Comparison of ENCODE assay signal across 8 cellular contexts in the genomic region with DNA sequence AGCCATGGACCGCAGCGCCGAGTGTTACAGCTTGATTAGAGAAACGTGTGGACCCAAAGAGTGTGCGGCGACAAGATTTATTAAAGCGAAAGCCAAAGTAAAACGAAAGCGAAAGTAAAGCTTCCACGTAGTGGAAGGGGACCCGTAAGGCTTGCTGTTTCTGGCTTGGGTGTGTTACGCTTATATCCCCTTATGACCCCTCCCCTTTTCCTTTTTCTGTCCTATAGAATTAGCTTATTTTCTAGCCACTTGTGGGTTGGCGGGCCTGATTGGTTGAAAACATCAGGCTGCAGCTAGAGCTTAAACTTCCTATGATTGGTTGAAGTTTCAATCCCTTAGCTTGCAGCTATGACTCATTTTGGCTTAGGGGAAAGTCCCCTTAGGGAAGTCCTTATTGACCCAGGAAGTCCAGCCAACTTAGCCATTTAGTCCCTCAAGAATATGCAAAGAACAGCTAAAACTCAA.
DNase-seq lines count a peak whose midpoint lies in the region; ATAC-seq and TF ChIP-seq lines count a peak whose summit lies in the region.

No MANE protein-coding gene starts in this region.

- peak overlapping the region; percentile 27 for H3K4me3 ChIP-seq in WI38 (ENCODE audit: low read depth, low read length)

- ATAC-seq in GM19328 (IDR thresholded peaks at IDR 0.05; ENCODE audit: unreplicated experiment): no peak

- TF ChIP-seq CTCF in WI38 (IDR thresholded peaks at IDR 0.05; ENCODE audit: low read depth, low read length): no peak

- DNase-seq in A172 (ENCODE audit: low spot score) (peak; percentile 98), GM04504 (ENCODE audit: low read depth) (peak; percentile 0), NCI-H2227 (lab: John Stamatoyannopoulos, UW; ENCODE audit: unreplicated experiment) (peak; percentile 93), kidney glomerular epithelial cell (lab: John Stamatoyannopoulos, UW) (no peak), AG08396 (ENCODE audit: low spot score) (no peak)
- DNase-seq in central memory CD4-positive, alpha-beta T cell: no peak

Comparison
In these comparisons a context has a peak if more than half of its experiments do, and no peak if none do; other contexts are left out.
1. DNase-seq: peak in A172 (single experiment), GM04504 (single experiment) and NCI-H2227 (single experiment); none in kidney glomerular epithelial cell (single experiment), central memory CD4-positive, alpha-beta T cell (single experiment) and AG08396 (single experiment).